Comparison of ENCODE assay signal across 8 cellular contexts in genomic region chr1:6026095-6026809, GRCh38. TPM values are rescaled to one million over a fixed set of nuclear protein-coding genes. Genes with fewer than 3 reads are reported as not detected.
DNase-seq lines count a peak whose midpoint lies in the region; ATAC-seq, FAIRE-seq and TF ChIP-seq lines count a peak whose summit lies in the region.

No MANE protein-coding gene starts in this region.

- no peak for TF ChIP-seq CTCF in Peyer's patch (IDR thresholded peaks at IDR 0.05)
- no peak for TF ChIP-seq CTCF in heart left ventricle (IDR thresholded peaks at IDR 0.05)
- no peak for TF ChIP-seq CTCF in osteocyte (IDR thresholded peaks at IDR 0.05)

- intact Hi-C loops in heart left ventricle (cut with DNase I): no loop called here

- H3K9me3 ChIP-seq in Peyer's patch (no peaks in the 10 kb centered on the region), heart left ventricle (no peaks in the 10 kb centered on the region), small intestine (ENCODE audit: control insufficient read depth, low read depth) (no peaks in the 10 kb centered on the region)

- H3K27ac ChIP-seq in Peyer's patch: peak overlapping the region; percentile 61 to 88 (median 78)
- peak overlapping the region; percentile 31 to 89 (median 73) for H3K27ac ChIP-seq in heart left ventricle
- H3K27ac ChIP-seq in small intestine (ENCODE audit: low read depth in 1 of 2, low read length in 1 of 2): peak overlapping the region in 1 of 2 donors; percentile 78

- H3K27me3 ChIP-seq in Peyer's patch: no peaks in the 10 kb centered on the region
- peaks cover 0 to 8% (median 0%) of the 10 kb centered on the region in 9 donors for H3K27me3 ChIP-seq in heart left ventricle
- no peaks in the 10 kb centered on the region for H3K27me3 ChIP-seq in small intestine (ENCODE audit: control insufficient read depth in 2 of 2, insufficient read depth in 2 of 2, low read length in 2 of 2)

- H3K4me1 ChIP-seq in Peyer's patch (peaks cover 0 to 20% (median 10%) of the 10 kb centered on the region in 4 donors), heart left ventricle (peaks cover 0 to 44% (median 11%) of the 10 kb centered on the region in 12 donors), small intestine (ENCODE audit: control insufficient read depth in 2 of 2, insufficient read depth in 1 of 2, low read depth in 1 of 2, low read length in 1 of 2) (peaks cover 0 to 3% of the 10 kb centered on the region in 2 donors)

- FAIRE-seq in small intestine (lab: Jason Lieb, UNC): no peak

- H3K9me3 Mint-ChIP-seq in osteocyte (ENCODE audit: unreplicated experiment): no peaks in the 10 kb centered on the region

- ATAC-seq in GM19463 (IDR thresholded peaks at IDR 0.05; ENCODE audit: unreplicated experiment): peak; percentile 82
- ATAC-seq in HG03558 (IDR thresholded peaks at IDR 0.05; ENCODE audit: extremely low read depth, unreplicated experiment): peak; percentile 59
- ATAC-seq in heart left ventricle: peak; percentile 86 to 95 (median 89)

- peak; percentile 65 to 81 for TF ChIP-seq POLR2A in Peyer's patch (IDR thresholded peaks at IDR 0.05)
- peak in 1 of 2 donors; percentile 19 for TF ChIP-seq POLR2A in heart left ventricle (IDR thresholded peaks at IDR 0.05)

- 26 to 84% (median 30%) methylated on average over 8 to 34 of the region's 34 CpGs for WGBS in heart left ventricle, 4 donors
- WGBS in small intestine, 3 donors: 16 to 27% (median 24%) methylated on average over 34 of the region's 34 CpGs

- no peak overlapping the region for H3K27ac Mint-ChIP-seq in osteocyte (ENCODE audit: unreplicated experiment)

- H3K27me3 Mint-ChIP-seq in osteocyte (ENCODE audit: unreplicated experiment): no peaks in the 10 kb centered on the region

- H3K36me3 ChIP-seq in Peyer's patch: no peaks in the 10 kb centered on the region
- peaks cover 0 to 10% (median 0%) of the 10 kb centered on the region in 9 donors for H3K36me3 ChIP-seq in heart left ventricle
- no peaks in the 10 kb centered on the region for H3K36me3 ChIP-seq in small intestine (ENCODE audit: control insufficient read depth in 2 of 2, insufficient read depth in 2 of 2, low read length in 2 of 2)

- DNase-seq in DMS 273 treated with DMSO at 0.1 percent for 48 hours (lab: John Stamatoyannopoulos, UW) (peak; percentile 67), Peyer's patch (peak; percentile 90 to 99 (median 99)), activated T-helper 1 cell treated with Interleukin-2 at 50 U/mL for 16 hours (ENCODE audit: low read depth) (peak; percentile 91), heart left ventricle (peak; percentile 84 to 93 (median 89)), small intestine (peak; percentile 82), osteocyte (ENCODE audit: extremely low spot score, unreplicated experiment) (no peak)

- H3K36me3 Mint-ChIP-seq in osteocyte (ENCODE audit: unreplicated experiment): no peaks in the 10 kb centered on the region

- peaks cover 5% of the 10 kb centered on the region for H3K4me1 Mint-ChIP-seq in osteocyte (ENCODE audit: unreplicated experiment)

- no peak overlapping the region for H3K4me3 Mint-ChIP-seq in osteocyte (ENCODE audit: unreplicated experiment)

- H3K4me3 ChIP-seq in Peyer's patch (peak overlapping the region; percentile 44 to 58 (median 51)), heart left ventricle (peak overlapping the region in 10 of 12 donors; percentile 32 to 66 (median 40)), small intestine (ENCODE audit: low read depth in 1 of 2, low read length in 2 of 2) (peak overlapping the region; percentile 33 to 37)

RNA-seq across cellular contexts. Expression of gene KCNAB2, which starts 19.4 kb away (rescaled TPM):
- total RNA-seq in Peyer's patch (10 to 100 TPM in 2 of 4 donors, 1 to 10 TPM in 2; 5.4 to 26.4 (median 10.1) TPM), heart left ventricle (10 to 100 TPM; 22.7 to 51.4 (median 30.3) TPM), osteocyte (9.3 and 10.4 TPM in 2 replicates)
- polyA plus RNA-seq in heart left ventricle (10 to 100 TPM; 10.7 to 17.1 TPM), small intestine (1 to 10 TPM; 1.1 to 5.8 (median 4.9) TPM)

RNA-seq across cellular contexts. Expression of gene NPHP4, which starts 34.0 kb away (rescaled TPM):
- total RNA-seq in Peyer's patch (10 to 100 TPM in 3 of 4 donors, 1 to 10 TPM in 1; 9.2 to 35.5 (median 18.3) TPM), heart left ventricle (1 to 10 TPM; 2.5 to 6.3 (median 3.6) TPM), osteocyte (11.1 and 12.8 TPM in 2 replicates)
- polyA plus RNA-seq in heart left ventricle (1 to 10 TPM; 2.1 to 3.1 TPM), small intestine (1 to 10 TPM; 1.4 to 4.0 (median 1.6) TPM)
